In the genomic region with DNA sequence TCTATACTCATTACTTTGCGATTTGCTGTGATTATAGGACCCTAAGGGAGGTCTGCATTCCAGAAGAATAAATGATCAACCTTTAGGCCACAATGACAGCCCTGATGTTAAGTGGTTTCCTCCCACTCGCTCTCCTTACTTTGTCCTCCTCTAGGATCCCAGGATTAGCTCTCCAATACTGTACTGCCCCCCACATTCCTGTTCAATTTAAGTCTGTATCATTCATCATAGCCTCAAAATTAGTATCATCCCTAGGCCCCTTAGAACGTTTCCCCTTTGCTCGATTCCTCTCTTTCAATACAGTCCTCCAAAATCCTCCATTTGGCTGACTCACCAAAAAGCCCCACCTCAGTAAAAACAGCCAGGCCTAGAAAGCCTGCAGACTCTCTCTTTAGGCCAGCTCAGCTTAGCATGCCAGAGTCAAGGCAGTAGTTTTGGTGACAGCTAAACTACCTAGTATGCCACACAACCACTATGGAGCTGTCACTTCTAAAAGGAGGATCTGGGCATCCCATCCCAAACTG, we compare ENCODE assay signal across 1 cellular context.
TF ChIP-seq lines count a peak whose summit lies in the region.

No MANE protein-coding gene starts in this region.

TF ChIP-seq in K562, 482 proteins besides CTCF, POLR2A, EP300 and RAD21 (continued from another document):
- TF ChIP-seq, protein P1, sequence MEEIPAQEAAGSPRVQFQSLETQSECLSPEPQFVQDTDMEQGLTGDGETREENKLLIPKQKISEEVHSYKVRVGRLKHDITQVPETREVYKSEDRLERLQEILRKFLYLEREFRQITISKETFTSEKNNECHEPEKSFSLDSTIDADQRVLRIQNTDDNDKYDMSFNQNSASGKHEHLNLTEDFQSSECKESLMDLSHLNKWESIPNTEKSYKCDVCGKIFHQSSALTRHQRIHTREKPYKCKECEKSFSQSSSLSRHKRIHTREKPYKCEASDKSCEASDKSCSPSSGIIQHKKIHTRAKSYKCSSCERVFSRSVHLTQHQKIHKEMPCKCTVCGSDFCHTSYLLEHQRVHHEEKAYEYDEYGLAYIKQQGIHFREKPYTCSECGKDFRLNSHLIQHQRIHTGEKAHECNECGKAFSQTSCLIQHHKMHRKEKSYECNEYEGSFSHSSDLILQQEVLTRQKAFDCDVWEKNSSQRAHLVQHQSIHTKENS (CRISPR knock-in tag; IDR thresholded peaks at IDR 0.05) = no peak
- TF ChIP-seq MAFG (tag; conservative IDR thresholded peaks at IDR 0.05) = peak; percentile 51
- TF ChIP-seq ZNF764 (CRISPR knock-in tag; IDR thresholded peaks at IDR 0.05; ENCODE audit: low read depth) = no peak
- TF ChIP-seq ZNF431 (CRISPR knock-in tag; IDR thresholded peaks at IDR 0.05) = no peak
- TF ChIP-seq, protein P2, sequence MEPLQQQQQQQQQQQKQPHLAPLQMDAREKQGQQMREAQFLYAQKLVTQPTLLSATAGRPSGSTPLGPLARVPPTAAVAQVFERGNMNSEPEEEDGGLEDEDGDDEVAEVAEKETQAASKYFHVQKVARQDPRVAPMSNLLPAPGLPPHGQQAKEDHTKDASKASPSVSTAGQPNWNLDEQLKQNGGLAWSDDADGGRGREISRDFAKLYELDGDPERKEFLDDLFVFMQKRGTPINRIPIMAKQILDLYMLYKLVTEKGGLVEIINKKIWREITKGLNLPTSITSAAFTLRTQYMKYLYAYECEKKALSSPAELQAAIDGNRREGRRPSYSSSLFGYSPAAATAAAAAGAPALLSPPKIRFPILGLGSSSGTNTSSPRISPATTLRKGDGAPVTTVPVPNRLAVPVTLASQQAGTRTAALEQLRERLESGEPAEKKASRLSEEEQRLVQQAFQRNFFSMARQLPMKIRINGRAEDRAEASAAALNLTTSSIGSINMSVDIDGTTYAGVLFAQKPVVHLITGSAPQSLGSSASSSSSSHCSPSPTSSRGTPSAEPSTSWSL (CRISPR knock-in tag; IDR thresholded peaks at IDR 0.05; ENCODE audit: borderline replicate concordance) = no peak
- TF ChIP-seq BDP1 (IDR thresholded peaks at IDR 0.05; ENCODE audit: insufficient read depth, insufficient read length) = no peak
- no peak for TF ChIP-seq CAMTA2 (CRISPR knock-in tag; conservative IDR thresholded peaks at IDR 0.05)
- no peak for TF ChIP-seq KAT7 (CRISPR knock-in tag; IDR thresholded peaks at IDR 0.05; ENCODE audit: borderline replicate concordance)
- TF ChIP-seq MTA2 (IDR thresholded peaks at IDR 0.05; ENCODE audit: low read depth) = no peak
- TF ChIP-seq ZNF57 (CRISPR knock-in tag; IDR thresholded peaks at IDR 0.05) = no peak
- TF ChIP-seq C11orf30 (IDR thresholded peaks at IDR 0.05; ENCODE audit: low read depth) = peak; percentile 82
- TF ChIP-seq, protein P3, sequence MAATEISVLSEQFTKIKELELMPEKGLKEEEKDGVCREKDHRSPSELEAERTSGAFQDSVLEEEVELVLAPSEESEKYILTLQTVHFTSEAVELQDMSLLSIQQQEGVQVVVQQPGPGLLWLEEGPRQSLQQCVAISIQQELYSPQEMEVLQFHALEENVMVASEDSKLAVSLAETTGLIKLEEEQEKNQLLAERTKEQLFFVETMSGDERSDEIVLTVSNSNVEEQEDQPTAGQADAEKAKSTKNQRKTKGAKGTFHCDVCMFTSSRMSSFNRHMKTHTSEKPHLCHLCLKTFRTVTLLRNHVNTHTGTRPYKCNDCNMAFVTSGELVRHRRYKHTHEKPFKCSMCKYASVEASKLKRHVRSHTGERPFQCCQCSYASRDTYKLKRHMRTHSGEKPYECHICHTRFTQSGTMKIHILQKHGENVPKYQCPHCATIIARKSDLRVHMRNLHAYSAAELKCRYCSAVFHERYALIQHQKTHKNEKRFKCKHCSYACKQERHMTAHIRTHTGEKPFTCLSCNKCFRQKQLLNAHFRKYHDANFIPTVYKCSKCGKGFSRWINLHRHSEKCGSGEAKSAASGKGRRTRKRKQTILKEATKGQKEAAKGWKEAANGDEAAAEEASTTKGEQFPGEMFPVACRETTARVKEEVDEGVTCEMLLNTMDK (IDR thresholded peaks at IDR 0.05; ENCODE audit: borderline replicate concordance, insufficient read depth, low read depth, low read length, poor library complexity, severe bottlenecking) = no peak
- TF ChIP-seq MAFK (IDR thresholded peaks at IDR 0.05; ENCODE audit: low read length) = peak; percentile 53
- no peak for TF ChIP-seq MYBL2 (IDR thresholded peaks at IDR 0.05; ENCODE audit: low read depth)
- TF ChIP-seq MYBL2 (CRISPR knock-in tag; IDR thresholded peaks at IDR 0.05; ENCODE audit: borderline replicate concordance) = no peak
- no peak for TF ChIP-seq SNRNP70 (optimal IDR thresholded peaks at IDR 0.05; ENCODE audit: low read depth, low read length)
- no peak for TF ChIP-seq NONO (IDR thresholded peaks at IDR 0.05; ENCODE audit: low read depth in 2 of 2, low read length in 1 of 2)
- TF ChIP-seq ZNF316 (IDR thresholded peaks at IDR 0.05) = peak; percentile 86
- no peak for TF ChIP-seq ZNF134 (CRISPR knock-in tag; conservative IDR thresholded peaks at IDR 0.05)
- TF ChIP-seq HMG20B (CRISPR knock-in tag; IDR thresholded peaks at IDR 0.05) = no peak
- no peak for TF ChIP-seq BRF1 (IDR thresholded peaks at IDR 0.05; ENCODE audit: borderline replicate concordance, extremely low read depth, insufficient read length)
- TF ChIP-seq MEF2A (IDR thresholded peaks at IDR 0.05; ENCODE audit: control insufficient read depth, low read depth, low read length) = no peak
- no peak for TF ChIP-seq RBM34 (IDR thresholded peaks at IDR 0.05; ENCODE audit: borderline replicate concordance, insufficient read depth, low read length)
- TF ChIP-seq STAG1 (CRISPR knock-in tag; IDR thresholded peaks at IDR 0.05; ENCODE audit: borderline replicate concordance) = no peak
- TF ChIP-seq, protein P4, sequence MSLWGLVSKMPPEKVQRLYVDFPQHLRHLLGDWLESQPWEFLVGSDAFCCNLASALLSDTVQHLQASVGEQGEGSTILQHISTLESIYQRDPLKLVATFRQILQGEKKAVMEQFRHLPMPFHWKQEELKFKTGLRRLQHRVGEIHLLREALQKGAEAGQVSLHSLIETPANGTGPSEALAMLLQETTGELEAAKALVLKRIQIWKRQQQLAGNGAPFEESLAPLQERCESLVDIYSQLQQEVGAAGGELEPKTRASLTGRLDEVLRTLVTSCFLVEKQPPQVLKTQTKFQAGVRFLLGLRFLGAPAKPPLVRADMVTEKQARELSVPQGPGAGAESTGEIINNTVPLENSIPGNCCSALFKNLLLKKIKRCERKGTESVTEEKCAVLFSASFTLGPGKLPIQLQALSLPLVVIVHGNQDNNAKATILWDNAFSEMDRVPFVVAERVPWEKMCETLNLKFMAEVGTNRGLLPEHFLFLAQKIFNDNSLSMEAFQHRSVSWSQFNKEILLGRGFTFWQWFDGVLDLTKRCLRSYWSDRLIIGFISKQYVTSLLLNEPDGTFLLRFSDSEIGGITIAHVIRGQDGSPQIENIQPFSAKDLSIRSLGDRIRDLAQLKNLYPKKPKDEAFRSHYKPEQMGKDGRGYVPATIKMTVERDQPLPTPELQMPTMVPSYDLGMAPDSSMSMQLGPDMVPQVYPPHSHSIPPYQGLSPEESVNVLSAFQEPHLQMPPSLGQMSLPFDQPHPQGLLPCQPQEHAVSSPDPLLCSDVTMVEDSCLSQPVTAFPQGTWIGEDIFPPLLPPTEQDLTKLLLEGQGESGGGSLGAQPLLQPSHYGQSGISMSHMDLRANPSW (CRISPR knock-in tag; IDR thresholded peaks at IDR 0.05) = no peak
- peak; percentile 16; the same call in 1 of the 2 replicates for TF ChIP-seq MAFF (IDR thresholded peaks at IDR 0.05; ENCODE audit: low read length)
- no peak for TF ChIP-seq PRPF4 (IDR thresholded peaks at IDR 0.05; ENCODE audit: insufficient read depth, low read depth, low read length, poor library complexity, severe bottlenecking)
